In the genomic region with DNA sequence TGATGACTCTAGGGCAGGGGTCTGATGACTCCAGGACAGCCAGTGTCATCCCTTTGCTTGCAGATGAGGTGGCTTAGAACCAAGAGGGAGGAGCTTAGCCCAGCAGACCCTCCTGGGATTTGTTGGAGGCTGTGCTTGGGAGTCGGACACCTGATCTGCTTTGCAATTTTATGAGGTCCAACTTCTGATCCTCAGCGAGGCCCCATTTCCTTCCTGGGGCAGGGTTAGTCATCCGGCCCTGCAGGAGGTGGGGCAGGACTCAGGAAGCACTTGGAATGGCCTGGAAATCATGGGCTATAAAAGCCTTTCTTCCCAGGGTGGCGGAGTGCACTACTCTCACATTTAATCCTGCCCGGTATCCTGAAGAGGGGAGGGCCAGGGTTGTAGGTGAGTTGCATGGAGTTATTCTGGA, we compare ENCODE assay signal across 1 cellular context.
A peak's percentile ranks its signal among the peaks of the same experiment; 100 is the strongest.
TF ChIP-seq lines count a peak whose summit lies in the region.

No MANE protein-coding gene starts in this region.

TF ChIP-seq in HEK293, 187 proteins besides CTCF, POLR2A, EP300 and RAD21 (continued from another document and continues in another):
- TF ChIP-seq REST (tag by site-specific recombination; IDR thresholded peaks at IDR 0.05): no peak
- TF ChIP-seq HOXD13 (CRISPR knock-in tag; IDR thresholded peaks at IDR 0.05; ENCODE audit: borderline replicate concordance): peak; percentile 81
- 0 out of 2 replicates have a peak, but pooled peaks have one; percentile 8 for TF ChIP-seq MYNN (tag by site-specific recombination; IDR thresholded peaks at IDR 0.05; ENCODE audit: borderline replicate concordance)
- peak; percentile 62 for TF ChIP-seq ZBTB17 (tag by site-specific recombination; IDR thresholded peaks at IDR 0.05)
- TF ChIP-seq REPIN1 (tag by site-specific recombination; IDR thresholded peaks at IDR 0.05; ENCODE audit: low read depth): no peak
- TF ChIP-seq ZNF354C (tag by site-specific recombination; IDR thresholded peaks at IDR 0.05; ENCODE audit: borderline replicate concordance, low read depth): no peak
- peak; percentile 14; the same call in 1 of the 2 replicates for TF ChIP-seq ZNF10 (tag by site-specific recombination; IDR thresholded peaks at IDR 0.05)
- TF ChIP-seq ZBTB48 (tag by site-specific recombination; IDR thresholded peaks at IDR 0.05): no peak
- no peak for TF ChIP-seq ZNF510 (tag by site-specific recombination; IDR thresholded peaks at IDR 0.05; ENCODE audit: insufficient replicate concordance)
- TF ChIP-seq OSR2 (tag by site-specific recombination; IDR thresholded peaks at IDR 0.05): peak; percentile 88
- no peak for TF ChIP-seq ZNF248 (tag by site-specific recombination; IDR thresholded peaks at IDR 0.05)
- TF ChIP-seq ZNF830 (tag by site-specific recombination; IDR thresholded peaks at IDR 0.05; ENCODE audit: low read depth): no peak
- peak; percentile 62 for TF ChIP-seq FEZF1 (tag by site-specific recombination; IDR thresholded peaks at IDR 0.05)
- peak; percentile 92 for TF ChIP-seq ZNF561 (tag by site-specific recombination; IDR thresholded peaks at IDR 0.05; ENCODE audit: borderline replicate concordance)
- TF ChIP-seq GLIS1 (tag by site-specific recombination; IDR thresholded peaks at IDR 0.05): peak; percentile 93
- TF ChIP-seq ZNF433 (tag by site-specific recombination; IDR thresholded peaks at IDR 0.05; ENCODE audit: low read depth): no peak
- TF ChIP-seq ZNF792 (tag by site-specific recombination; IDR thresholded peaks at IDR 0.05): no peak
- 0 out of 2 replicates have a peak, but pooled peaks have one; percentile 39 for TF ChIP-seq ZNF423 (tag by site-specific recombination; IDR thresholded peaks at IDR 0.05)
- TF ChIP-seq ZNF324 (tag by site-specific recombination; IDR thresholded peaks at IDR 0.05): peak; percentile 56
- peak; percentile 89 for TF ChIP-seq ZIC2 (tag by site-specific recombination; IDR thresholded peaks at IDR 0.05)
- TF ChIP-seq ZNF768 (tag by site-specific recombination; IDR thresholded peaks at IDR 0.05): no peak
- TF ChIP-seq GLI2 (tag by site-specific recombination; IDR thresholded peaks at IDR 0.05; ENCODE audit: borderline replicate concordance, low read depth): no peak
- TF ChIP-seq KLF1 (tag by site-specific recombination; IDR thresholded peaks at IDR 0.05): 0 out of 2 replicates have a peak, but pooled peaks have one; percentile 26
- TF ChIP-seq SCRT2 (tag by site-specific recombination; IDR thresholded peaks at IDR 0.05): no peak
- 0 out of 2 replicates have a peak, but pooled peaks have one; percentile 51 for TF ChIP-seq MZF1 (tag by site-specific recombination; IDR thresholded peaks at IDR 0.05; ENCODE audit: borderline replicate concordance)
- peak; percentile 75 for TF ChIP-seq TRIM28 (IDR thresholded peaks at IDR 0.05; ENCODE audit: borderline replicate concordance, low read length)
- TF ChIP-seq, protein P1, sequence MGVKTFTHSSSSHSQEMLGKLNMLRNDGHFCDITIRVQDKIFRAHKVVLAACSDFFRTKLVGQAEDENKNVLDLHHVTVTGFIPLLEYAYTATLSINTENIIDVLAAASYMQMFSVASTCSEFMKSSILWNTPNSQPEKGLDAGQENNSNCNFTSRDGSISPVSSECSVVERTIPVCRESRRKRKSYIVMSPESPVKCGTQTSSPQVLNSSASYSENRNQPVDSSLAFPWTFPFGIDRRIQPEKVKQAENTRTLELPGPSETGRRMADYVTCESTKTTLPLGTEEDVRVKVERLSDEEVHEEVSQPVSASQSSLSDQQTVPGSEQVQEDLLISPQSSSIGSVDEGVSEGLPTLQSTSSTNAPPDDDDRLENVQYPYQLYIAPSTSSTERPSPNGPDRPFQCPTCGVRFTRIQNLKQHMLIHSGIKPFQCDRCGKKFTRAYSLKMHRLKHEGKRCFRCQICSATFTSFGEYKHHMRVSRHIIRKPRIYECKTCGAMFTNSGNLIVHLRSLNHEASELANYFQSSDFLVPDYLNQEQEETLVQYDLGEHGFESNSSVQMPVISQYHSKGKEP (tag by site-specific recombination; IDR thresholded peaks at IDR 0.05): peak; percentile 76; the same call in 1 of the 2 replicates
- TF ChIP-seq ZBTB20 (tag by site-specific recombination; IDR thresholded peaks at IDR 0.05): peak; percentile 39; the same call in 1 of the 2 replicates
- TF ChIP-seq ZSCAN30 (tag by site-specific recombination; IDR thresholded peaks at IDR 0.05): 0 out of 2 replicates have a peak, but pooled peaks have one; percentile 18
- peak; percentile 57; the same call in 1 of the 2 replicates for TF ChIP-seq ZNF398 (tag by site-specific recombination; IDR thresholded peaks at IDR 0.05)
- TF ChIP-seq ZNF37A (tag by site-specific recombination; IDR thresholded peaks at IDR 0.05): no peak
- TF ChIP-seq SP3 (tag by site-specific recombination; IDR thresholded peaks at IDR 0.05): 0 out of 2 replicates have a peak, but pooled peaks have one; percentile 31
- TF ChIP-seq SETDB1 (IDR thresholded peaks at IDR 0.05; ENCODE audit: insufficient read length, low read length): no peak
- TF ChIP-seq, protein P2, sequence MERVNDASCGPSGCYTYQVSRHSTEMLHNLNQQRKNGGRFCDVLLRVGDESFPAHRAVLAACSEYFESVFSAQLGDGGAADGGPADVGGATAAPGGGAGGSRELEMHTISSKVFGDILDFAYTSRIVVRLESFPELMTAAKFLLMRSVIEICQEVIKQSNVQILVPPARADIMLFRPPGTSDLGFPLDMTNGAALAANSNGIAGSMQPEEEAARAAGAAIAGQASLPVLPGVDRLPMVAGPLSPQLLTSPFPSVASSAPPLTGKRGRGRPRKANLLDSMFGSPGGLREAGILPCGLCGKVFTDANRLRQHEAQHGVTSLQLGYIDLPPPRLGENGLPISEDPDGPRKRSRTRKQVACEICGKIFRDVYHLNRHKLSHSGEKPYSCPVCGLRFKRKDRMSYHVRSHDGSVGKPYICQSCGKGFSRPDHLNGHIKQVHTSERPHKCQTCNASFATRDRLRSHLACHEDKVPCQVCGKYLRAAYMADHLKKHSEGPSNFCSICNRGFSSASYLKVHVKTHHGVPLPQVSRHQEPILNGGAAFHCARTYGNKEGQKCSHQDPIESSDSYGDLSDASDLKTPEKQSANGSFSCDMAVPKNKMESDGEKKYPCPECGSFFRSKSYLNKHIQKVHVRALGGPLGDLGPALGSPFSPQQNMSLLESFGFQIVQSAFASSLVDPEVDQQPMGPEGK (tag by site-specific recombination; IDR thresholded peaks at IDR 0.05): peak; percentile 83
- TF ChIP-seq ZNF610 (tag by site-specific recombination; IDR thresholded peaks at IDR 0.05; ENCODE audit: borderline replicate concordance): no peak
- TF ChIP-seq ZNF777 (tag by site-specific recombination; IDR thresholded peaks at IDR 0.05; ENCODE audit: borderline replicate concordance): no peak
- TF ChIP-seq ZNF174 (tag by site-specific recombination; IDR thresholded peaks at IDR 0.05): no peak
- no peak for TF ChIP-seq YY2 (tag by site-specific recombination; IDR thresholded peaks at IDR 0.05)
- 0 out of 2 replicates have a peak, but pooled peaks have one; percentile 19 for TF ChIP-seq ZNF184 (tag by site-specific recombination; IDR thresholded peaks at IDR 0.05)
- TF ChIP-seq ZBTB1 (tag by site-specific recombination; IDR thresholded peaks at IDR 0.05): no peak
- TF ChIP-seq ZNF140 (tag by site-specific recombination; IDR thresholded peaks at IDR 0.05): no peak
- TF ChIP-seq ZNF24 (tag by site-specific recombination; IDR thresholded peaks at IDR 0.05): peak; percentile 60; the same call in 1 of the 2 replicates
- TF ChIP-seq ZNF148 (tag by site-specific recombination; IDR thresholded peaks at IDR 0.05; ENCODE audit: borderline replicate concordance): no peak
- peak; percentile 60 for TF ChIP-seq GLIS2 (tag by site-specific recombination; IDR thresholded peaks at IDR 0.05)
- TF ChIP-seq, protein P3, sequence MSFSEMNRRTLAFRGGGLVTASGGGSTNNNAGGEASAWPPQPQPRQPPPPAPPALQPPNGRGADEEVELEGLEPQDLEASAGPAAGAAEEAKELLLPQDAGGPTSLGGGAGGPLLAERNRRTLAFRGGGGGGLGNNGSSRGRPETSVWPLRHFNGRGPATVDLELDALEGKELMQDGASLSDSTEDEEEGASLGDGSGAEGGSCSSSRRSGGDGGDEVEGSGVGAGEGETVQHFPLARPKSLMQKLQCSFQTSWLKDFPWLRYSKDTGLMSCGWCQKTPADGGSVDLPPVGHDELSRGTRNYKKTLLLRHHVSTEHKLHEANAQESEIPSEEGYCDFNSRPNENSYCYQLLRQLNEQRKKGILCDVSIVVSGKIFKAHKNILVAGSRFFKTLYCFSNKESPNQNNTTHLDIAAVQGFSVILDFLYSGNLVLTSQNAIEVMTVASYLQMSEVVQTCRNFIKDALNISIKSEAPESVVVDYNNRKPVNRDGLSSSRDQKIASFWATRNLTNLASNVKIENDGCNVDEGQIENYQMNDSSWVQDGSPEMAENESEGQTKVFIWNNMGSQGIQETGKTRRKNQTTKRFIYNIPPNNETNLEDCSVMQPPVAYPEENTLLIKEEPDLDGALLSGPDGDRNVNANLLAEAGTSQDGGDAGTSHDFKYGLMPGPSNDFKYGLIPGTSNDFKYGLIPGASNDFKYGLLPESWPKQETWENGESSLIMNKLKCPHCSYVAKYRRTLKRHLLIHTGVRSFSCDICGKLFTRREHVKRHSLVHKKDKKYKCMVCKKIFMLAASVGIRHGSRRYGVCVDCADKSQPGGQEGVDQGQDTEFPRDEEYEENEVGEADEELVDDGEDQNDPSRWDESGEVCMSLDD (tag by site-specific recombination; IDR thresholded peaks at IDR 0.05): no peak
- TF ChIP-seq, protein P4, sequence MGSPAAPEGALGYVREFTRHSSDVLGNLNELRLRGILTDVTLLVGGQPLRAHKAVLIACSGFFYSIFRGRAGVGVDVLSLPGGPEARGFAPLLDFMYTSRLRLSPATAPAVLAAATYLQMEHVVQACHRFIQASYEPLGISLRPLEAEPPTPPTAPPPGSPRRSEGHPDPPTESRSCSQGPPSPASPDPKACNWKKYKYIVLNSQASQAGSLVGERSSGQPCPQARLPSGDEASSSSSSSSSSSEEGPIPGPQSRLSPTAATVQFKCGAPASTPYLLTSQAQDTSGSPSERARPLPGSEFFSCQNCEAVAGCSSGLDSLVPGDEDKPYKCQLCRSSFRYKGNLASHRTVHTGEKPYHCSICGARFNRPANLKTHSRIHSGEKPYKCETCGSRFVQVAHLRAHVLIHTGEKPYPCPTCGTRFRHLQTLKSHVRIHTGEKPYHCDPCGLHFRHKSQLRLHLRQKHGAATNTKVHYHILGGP (tag by site-specific recombination; IDR thresholded peaks at IDR 0.05): no peak
- TF ChIP-seq ZEB2 (tag by site-specific recombination; IDR thresholded peaks at IDR 0.05): peak; percentile 33; the same call in 1 of the 2 replicates
- 0 out of 2 replicates have a peak, but pooled peaks have one; percentile 41 for TF ChIP-seq ZBTB8A (tag by site-specific recombination; IDR thresholded peaks at IDR 0.05)
- no peak for TF ChIP-seq ZNF2 (tag by site-specific recombination; IDR thresholded peaks at IDR 0.05)
- no peak for TF ChIP-seq KLF9 (tag by site-specific recombination; IDR thresholded peaks at IDR 0.05; ENCODE audit: low read depth)
- no peak for TF ChIP-seq ZNF157 (tag by site-specific recombination; IDR thresholded peaks at IDR 0.05)
- TF ChIP-seq ZNF664 (tag by site-specific recombination; IDR thresholded peaks at IDR 0.05): peak; percentile 88; the same call in 1 of the 2 replicates
